ENCODE assay signal across 1 cellular context in the genomic region with DNA sequence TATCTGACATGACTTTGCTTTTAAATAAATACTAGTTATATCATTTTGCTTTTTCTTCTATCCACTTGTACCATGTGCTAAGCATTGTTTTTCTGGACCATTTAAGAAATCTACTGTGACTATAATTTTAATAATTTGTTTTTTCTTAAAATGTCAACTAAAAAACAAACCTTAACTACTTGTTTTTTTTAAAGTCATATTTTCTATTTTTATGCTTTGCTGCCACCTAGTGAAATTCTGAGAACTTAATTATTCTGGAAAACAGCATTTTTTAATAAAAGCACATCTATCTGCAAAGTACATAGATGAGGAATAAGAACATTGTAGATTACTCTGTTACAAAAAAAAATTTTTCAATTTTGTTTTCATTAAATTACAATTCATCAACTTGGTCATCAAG.
TF ChIP-seq lines count a peak whose summit lies in the region.

No MANE protein-coding gene starts in this region.

TF ChIP-seq in liver, 16 proteins besides CTCF, POLR2A, EP300 and RAD21 (continued from another document):
- TF ChIP-seq, protein P1, sequence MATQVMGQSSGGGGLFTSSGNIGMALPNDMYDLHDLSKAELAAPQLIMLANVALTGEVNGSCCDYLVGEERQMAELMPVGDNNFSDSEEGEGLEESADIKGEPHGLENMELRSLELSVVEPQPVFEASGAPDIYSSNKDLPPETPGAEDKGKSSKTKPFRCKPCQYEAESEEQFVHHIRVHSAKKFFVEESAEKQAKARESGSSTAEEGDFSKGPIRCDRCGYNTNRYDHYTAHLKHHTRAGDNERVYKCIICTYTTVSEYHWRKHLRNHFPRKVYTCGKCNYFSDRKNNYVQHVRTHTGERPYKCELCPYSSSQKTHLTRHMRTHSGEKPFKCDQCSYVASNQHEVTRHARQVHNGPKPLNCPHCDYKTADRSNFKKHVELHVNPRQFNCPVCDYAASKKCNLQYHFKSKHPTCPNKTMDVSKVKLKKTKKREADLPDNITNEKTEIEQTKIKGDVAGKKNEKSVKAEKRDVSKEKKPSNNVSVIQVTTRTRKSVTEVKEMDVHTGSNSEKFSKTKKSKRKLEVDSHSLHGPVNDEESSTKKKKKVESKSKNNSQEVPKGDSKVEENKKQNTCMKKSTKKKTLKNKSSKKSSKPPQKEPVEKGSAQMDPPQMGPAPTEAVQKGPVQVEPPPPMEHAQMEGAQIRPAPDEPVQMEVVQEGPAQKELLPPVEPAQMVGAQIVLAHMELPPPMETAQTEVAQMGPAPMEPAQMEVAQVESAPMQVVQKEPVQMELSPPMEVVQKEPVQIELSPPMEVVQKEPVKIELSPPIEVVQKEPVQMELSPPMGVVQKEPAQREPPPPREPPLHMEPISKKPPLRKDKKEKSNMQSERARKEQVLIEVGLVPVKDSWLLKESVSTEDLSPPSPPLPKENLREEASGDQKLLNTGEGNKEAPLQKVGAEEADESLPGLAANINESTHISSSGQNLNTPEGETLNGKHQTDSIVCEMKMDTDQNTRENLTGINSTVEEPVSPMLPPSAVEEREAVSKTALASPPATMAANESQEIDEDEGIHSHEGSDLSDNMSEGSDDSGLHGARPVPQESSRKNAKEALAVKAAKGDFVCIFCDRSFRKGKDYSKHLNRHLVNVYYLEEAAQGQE (IDR thresholded peaks at IDR 0.05), result no peak
- TF ChIP-seq YY1 (IDR thresholded peaks at IDR 0.05), result no peak
TF ChIP-seq in liver: peak in this region for 0.
